ENCODE assay signal across 1 cellular context in the genomic region with DNA sequence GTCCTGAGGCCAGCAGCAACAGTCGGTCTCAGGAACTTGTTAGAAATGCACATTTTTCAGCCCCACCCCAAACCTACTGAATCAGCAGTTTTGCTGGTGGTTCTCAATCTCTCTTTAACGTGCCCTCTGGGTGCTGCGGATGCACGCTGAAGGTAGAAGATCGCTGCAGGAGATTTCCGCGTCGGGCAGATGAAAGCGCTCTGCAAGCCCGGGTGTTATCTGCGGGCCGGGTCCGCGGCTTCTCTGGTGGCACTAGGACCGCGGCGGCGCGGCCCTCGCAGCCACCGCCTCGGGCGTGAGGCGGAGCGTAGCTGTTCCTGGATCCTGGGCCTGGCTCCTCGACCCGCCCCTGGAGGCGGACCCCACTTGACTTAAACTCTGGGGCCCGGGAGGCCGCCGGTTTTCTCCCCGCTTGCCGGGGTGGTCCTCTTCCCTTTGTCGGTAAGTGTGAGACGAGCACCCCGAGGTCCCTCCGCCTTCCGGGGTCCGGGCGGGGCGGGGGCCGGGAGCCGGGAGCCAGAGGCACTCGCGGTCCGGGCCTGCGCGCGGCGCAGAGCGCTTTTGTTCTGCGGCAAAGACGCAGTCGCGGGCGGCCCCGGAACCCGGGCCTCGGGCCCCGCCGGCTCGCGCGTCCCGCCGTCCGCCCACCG.
TF ChIP-seq lines count a peak whose summit lies in the region.

A gene with protein sequence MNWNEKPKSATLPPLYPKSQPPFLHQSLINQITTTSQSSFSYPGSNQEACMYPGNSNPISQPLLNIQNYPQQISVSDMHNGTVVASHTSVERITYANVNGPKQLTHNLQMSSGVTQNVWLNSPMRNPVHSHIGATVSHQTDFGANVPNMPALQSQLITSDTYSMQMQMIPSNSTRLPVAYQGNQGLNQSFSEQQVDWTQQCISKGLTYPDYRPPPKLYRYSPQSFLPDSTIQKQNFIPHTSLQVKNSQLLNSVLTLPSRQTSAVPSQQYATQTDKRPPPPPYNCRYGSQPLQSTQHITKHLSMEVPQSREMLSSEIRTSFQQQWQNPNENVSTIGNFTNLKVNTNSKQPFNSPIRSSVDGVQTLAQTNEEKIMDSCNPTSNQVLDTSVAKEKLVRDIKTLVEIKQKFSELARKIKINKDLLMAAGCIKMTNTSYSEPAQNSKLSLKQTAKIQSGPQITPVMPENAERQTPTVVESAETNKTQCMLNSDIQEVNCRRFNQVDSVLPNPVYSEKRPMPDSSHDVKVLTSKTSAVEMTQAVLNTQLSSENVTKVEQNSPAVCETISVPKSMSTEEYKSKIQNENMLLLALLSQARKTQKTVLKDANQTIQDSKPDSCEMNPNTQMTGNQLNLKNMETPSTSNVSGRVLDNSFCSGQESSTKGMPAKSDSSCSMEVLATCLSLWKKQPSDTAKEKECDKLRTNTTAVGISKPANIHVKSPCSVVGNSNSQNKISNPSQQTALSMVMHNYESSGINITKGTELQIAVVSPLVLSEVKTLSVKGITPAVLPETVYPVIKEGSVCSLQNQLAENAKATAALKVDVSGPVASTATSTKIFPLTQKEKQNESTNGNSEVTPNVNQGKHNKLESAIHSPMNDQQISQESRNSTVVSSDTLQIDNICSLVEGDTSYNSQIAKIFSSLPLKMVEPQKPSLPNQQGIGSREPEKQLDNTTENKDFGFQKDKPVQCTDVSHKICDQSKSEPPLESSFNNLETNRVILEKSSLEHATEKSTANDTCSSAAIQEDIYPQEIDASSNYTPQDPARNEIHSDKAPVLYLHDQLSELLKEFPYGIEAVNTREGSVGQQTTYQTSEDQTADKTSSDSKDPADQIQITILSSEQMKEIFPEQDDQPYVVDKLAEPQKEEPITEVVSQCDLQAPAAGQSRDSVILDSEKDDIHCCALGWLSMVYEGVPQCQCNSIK (N-terminal part only) (plus strand): TSS at position 365 of the 650 bp plus-strand sequence. CDS start 21,541 bp downstream, outside the sequence.

TF ChIP-seq in HepG2, 621 proteins besides CTCF, POLR2A, EP300 and RAD21 (continued from another document and continues in another):
- TF ChIP-seq, protein P1, sequence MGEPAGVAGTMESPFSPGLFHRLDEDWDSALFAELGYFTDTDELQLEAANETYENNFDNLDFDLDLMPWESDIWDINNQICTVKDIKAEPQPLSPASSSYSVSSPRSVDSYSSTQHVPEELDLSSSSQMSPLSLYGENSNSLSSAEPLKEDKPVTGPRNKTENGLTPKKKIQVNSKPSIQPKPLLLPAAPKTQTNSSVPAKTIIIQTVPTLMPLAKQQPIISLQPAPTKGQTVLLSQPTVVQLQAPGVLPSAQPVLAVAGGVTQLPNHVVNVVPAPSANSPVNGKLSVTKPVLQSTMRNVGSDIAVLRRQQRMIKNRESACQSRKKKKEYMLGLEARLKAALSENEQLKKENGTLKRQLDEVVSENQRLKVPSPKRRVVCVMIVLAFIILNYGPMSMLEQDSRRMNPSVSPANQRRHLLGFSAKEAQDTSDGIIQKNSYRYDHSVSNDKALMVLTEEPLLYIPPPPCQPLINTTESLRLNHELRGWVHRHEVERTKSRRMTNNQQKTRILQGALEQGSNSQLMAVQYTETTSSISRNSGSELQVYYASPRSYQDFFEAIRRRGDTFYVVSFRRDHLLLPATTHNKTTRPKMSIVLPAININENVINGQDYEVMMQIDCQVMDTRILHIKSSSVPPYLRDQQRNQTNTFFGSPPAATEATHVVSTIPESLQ (CRISPR knock-in tag; conservative IDR thresholded peaks at IDR 0.05): no peak
- no peak for TF ChIP-seq JUNB (CRISPR knock-in tag; IDR thresholded peaks at IDR 0.05; ENCODE audit: borderline replicate concordance)
- peak; percentile 67; the same call in 1 of the 2 replicates for TF ChIP-seq MTA1 (CRISPR knock-in tag; IDR thresholded peaks at IDR 0.05; ENCODE audit: borderline replicate concordance)
- TF ChIP-seq, protein P2, sequence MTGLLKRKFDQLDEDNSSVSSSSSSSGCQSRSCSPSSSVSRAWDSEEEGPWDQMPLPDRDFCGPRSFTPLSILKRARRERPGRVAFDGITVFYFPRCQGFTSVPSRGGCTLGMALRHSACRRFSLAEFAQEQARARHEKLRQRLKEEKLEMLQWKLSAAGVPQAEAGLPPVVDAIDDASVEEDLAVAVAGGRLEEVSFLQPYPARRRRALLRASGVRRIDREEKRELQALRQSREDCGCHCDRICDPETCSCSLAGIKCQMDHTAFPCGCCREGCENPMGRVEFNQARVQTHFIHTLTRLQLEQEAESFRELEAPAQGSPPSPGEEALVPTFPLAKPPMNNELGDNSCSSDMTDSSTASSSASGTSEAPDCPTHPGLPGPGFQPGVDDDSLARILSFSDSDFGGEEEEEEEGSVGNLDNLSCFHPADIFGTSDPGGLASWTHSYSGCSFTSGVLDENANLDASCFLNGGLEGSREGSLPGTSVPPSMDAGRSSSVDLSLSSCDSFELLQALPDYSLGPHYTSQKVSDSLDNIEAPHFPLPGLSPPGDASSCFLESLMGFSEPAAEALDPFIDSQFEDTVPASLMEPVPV (CRISPR knock-in tag; IDR thresholded peaks at IDR 0.05): no peak
- TF ChIP-seq, protein P3, sequence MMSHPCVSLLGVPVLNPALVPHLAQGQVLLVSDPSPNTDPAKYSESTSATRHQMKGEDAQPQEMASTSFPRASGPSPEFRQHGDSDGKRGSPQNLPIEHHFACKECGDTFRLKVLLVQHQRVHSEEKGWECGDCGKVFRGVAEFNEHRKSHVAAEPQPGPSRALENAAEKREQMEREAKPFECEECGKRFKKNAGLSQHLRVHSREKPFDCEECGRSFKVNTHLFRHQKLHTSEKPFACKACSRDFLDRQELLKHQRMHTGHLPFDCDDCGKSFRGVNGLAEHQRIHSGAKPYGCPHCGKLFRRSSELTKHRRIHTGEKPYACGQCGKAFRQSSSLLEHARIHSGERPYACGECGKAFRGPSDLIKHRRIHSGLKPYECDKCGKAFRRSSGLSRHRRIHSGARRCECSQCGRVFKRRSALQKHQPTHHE (CRISPR knock-in tag; IDR thresholded peaks at IDR 0.05; ENCODE audit: borderline replicate concordance): 0 out of 2 replicates have a peak, but pooled peaks have one; percentile 32
- TF ChIP-seq JDP2 (CRISPR knock-in tag; IDR thresholded peaks at IDR 0.05; ENCODE audit: borderline replicate concordance): no peak
- no peak; the same call in 1 of the 2 replicates for TF ChIP-seq ZNF772 (CRISPR knock-in tag; IDR thresholded peaks at IDR 0.05)
- peak; percentile 69; the same call in 1 of the 2 replicates for TF ChIP-seq TSC22D2 (CRISPR knock-in tag; IDR thresholded peaks at IDR 0.05; ENCODE audit: borderline replicate concordance)
- TF ChIP-seq ZFP1 (CRISPR knock-in tag; IDR thresholded peaks at IDR 0.05): 0 out of 2 replicates have a peak, but pooled peaks have one; percentile 19
- no peak for TF ChIP-seq NR2F2 (IDR thresholded peaks at IDR 0.05; ENCODE audit: borderline replicate concordance, low read depth)
- TF ChIP-seq, protein P4, sequence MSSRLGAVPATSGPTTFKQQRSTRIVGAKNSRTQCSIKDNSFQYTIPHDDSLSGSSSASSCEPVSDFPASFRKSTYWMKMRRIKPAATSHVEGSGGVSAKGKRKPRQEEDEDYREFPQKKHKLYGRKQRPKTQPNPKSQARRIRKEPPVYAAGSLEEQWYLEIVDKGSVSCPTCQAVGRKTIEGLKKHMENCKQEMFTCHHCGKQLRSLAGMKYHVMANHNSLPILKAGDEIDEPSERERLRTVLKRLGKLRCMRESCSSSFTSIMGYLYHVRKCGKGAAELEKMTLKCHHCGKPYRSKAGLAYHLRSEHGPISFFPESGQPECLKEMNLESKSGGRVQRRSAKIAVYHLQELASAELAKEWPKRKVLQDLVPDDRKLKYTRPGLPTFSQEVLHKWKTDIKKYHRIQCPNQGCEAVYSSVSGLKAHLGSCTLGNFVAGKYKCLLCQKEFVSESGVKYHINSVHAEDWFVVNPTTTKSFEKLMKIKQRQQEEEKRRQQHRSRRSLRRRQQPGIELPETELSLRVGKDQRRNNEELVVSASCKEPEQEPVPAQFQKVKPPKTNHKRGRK (CRISPR knock-in tag; IDR thresholded peaks at IDR 0.05): no peak
- TF ChIP-seq HNRNPLL (IDR thresholded peaks at IDR 0.05; ENCODE audit: low read depth, low read length, poor library complexity, severe bottlenecking): peak; percentile 96
- no peak for TF ChIP-seq DPF2 (CRISPR knock-in tag; IDR thresholded peaks at IDR 0.05; ENCODE audit: borderline replicate concordance, low read depth)
- peak; percentile 19 for TF ChIP-seq CBX1 (IDR thresholded peaks at IDR 0.05; ENCODE audit: low read depth)
- TF ChIP-seq, protein P5, sequence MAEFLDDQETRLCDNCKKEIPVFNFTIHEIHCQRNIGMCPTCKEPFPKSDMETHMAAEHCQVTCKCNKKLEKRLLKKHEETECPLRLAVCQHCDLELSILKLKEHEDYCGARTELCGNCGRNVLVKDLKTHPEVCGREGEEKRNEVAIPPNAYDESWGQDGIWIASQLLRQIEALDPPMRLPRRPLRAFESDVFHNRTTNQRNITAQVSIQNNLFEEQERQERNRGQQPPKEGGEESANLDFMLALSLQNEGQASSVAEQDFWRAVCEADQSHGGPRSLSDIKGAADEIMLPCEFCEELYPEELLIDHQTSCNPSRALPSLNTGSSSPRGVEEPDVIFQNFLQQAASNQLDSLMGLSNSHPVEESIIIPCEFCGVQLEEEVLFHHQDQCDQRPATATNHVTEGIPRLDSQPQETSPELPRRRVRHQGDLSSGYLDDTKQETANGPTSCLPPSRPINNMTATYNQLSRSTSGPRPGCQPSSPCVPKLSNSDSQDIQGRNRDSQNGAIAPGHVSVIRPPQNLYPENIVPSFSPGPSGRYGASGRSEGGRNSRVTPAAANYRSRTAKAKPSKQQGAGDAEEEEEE (CRISPR knock-in tag; IDR thresholded peaks at IDR 0.05; ENCODE audit: borderline replicate concordance): no peak
- peak; percentile 80 for TF ChIP-seq ELF1 (CRISPR knock-in tag; IDR thresholded peaks at IDR 0.05)
- TF ChIP-seq ZNF446 (CRISPR knock-in tag; IDR thresholded peaks at IDR 0.05): no peak
- TF ChIP-seq TCF7L2 (IDR thresholded peaks at IDR 0.05; ENCODE audit: low read depth, low read length): no peak; the same call in 1 of the 2 replicates
- TF ChIP-seq, protein P6, sequence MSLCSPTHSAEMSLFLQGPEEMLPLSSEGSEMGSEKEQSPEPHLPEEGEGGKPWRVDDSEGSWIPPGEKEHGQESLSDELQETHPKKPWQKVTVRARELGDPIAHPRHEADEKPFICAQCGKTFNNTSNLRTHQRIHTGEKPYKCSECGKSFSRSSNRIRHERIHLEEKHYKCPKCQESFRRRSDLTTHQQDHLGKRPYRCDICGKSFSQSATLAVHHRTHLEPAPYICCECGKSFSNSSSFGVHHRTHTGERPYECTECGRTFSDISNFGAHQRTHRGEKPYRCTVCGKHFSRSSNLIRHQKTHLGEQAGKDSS (CRISPR knock-in tag; IDR thresholded peaks at IDR 0.05; ENCODE audit: borderline replicate concordance, low read depth): no peak; the same call in 1 of the 2 replicates
- TF ChIP-seq ZSCAN22 (CRISPR knock-in tag; IDR thresholded peaks at IDR 0.05): no peak
- TF ChIP-seq ZNF558 (CRISPR knock-in tag; IDR thresholded peaks at IDR 0.05; ENCODE audit: borderline replicate concordance): no peak
- no peak for TF ChIP-seq ATF7 (IDR thresholded peaks at IDR 0.05)
- TF ChIP-seq ATF7 (CRISPR knock-in tag; IDR thresholded peaks at IDR 0.05): peak; percentile 38; the same call in 1 of the 2 replicates
- peak; percentile 67; the same call in 1 of the 2 replicates for TF ChIP-seq TBX3 (IDR thresholded peaks at IDR 0.05; ENCODE audit: borderline replicate concordance)
- TF ChIP-seq EEA1 (CRISPR knock-in tag; IDR thresholded peaks at IDR 0.05; ENCODE audit: borderline replicate concordance): no peak
- TF ChIP-seq, protein P7, sequence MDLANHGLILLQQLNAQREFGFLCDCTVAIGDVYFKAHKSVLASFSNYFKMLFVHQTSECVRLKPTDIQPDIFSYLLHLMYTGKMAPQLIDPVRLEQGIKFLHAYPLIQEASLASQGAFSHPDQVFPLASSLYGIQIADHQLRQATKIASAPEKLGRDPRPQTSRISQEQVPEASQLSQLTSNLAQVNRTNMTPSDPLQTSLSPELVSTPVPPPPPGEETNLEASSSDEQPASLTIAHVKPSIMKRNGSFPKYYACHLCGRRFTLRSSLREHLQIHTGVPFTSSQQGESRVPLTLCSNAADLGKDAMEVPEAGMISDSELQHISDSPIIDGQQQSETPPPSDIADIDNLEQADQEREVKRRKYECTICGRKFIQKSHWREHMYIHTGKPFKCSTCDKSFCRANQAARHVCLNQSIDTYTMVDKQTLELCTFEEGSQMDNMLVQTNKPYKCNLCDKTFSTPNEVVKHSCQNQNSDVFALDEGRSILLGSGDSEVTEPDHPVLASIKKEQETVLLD (CRISPR knock-in tag; IDR thresholded peaks at IDR 0.05; ENCODE audit: low read depth): no peak
- no peak for TF ChIP-seq ZNF572 (CRISPR knock-in tag; IDR thresholded peaks at IDR 0.05)
- no peak for TF ChIP-seq ZKSCAN1 (IDR thresholded peaks at IDR 0.05; ENCODE audit: low read length)
- TF ChIP-seq KLF11 (CRISPR knock-in tag; IDR thresholded peaks at IDR 0.05): no peak
- no peak for TF ChIP-seq SRSF4 (IDR thresholded peaks at IDR 0.05; ENCODE audit: low read depth, low read length, poor library complexity, severe bottlenecking)
- TF ChIP-seq MAFK (conservative IDR thresholded peaks at IDR 0.05 in 1 of 2, IDR thresholded peaks at IDR 0.05 in 1 of 2; ENCODE audit: low read length in 2 of 2): peak; percentile 99
- no peak for TF ChIP-seq MED13 (CRISPR knock-in tag; IDR thresholded peaks at IDR 0.05)
- 0 out of 2 replicates have a peak, but pooled peaks have one; percentile 14 for TF ChIP-seq ZNF33A (CRISPR knock-in tag; IDR thresholded peaks at IDR 0.05; ENCODE audit: borderline replicate concordance)
- TF ChIP-seq TMF1 (CRISPR knock-in tag; IDR thresholded peaks at IDR 0.05; ENCODE audit: low read depth): no peak
- TF ChIP-seq ZNF720 (CRISPR knock-in tag; IDR thresholded peaks at IDR 0.05): no peak
- TF ChIP-seq JARID2 (CRISPR knock-in tag; IDR thresholded peaks at IDR 0.05; ENCODE audit: insufficient replicate concordance): no peak
- TF ChIP-seq AHR (CRISPR knock-in tag; IDR thresholded peaks at IDR 0.05): no peak
- no peak for TF ChIP-seq SRY (CRISPR knock-in tag; IDR thresholded peaks at IDR 0.05)
- TF ChIP-seq, protein P8, sequence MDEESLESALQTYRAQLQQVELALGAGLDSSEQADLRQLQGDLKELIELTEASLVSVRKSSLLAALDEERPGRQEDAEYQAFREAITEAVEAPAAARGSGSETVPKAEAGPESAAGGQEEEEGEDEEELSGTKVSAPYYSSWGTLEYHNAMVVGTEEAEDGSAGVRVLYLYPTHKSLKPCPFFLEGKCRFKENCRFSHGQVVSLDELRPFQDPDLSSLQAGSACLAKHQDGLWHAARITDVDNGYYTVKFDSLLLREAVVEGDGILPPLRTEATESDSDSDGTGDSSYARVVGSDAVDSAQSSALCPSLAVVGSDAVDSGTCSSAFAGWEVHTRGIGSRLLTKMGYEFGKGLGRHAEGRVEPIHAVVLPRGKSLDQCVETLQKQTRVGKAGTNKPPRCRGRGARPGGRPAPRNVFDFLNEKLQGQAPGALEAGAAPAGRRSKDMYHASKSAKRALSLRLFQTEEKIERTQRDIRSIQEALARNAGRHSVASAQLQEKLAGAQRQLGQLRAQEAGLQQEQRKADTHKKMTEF (CRISPR knock-in tag; IDR thresholded peaks at IDR 0.05): peak; percentile 78; the same call in 1 of the 2 replicates
- TF ChIP-seq, protein P9, sequence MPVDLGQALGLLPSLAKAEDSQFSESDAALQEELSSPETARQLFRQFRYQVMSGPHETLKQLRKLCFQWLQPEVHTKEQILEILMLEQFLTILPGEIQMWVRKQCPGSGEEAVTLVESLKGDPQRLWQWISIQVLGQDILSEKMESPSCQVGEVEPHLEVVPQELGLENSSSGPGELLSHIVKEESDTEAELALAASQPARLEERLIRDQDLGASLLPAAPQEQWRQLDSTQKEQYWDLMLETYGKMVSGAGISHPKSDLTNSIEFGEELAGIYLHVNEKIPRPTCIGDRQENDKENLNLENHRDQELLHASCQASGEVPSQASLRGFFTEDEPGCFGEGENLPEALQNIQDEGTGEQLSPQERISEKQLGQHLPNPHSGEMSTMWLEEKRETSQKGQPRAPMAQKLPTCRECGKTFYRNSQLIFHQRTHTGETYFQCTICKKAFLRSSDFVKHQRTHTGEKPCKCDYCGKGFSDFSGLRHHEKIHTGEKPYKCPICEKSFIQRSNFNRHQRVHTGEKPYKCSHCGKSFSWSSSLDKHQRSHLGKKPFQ (CRISPR knock-in tag; IDR thresholded peaks at IDR 0.05; ENCODE audit: insufficient replicate concordance): peak; percentile 26
